In the genomic region with DNA sequence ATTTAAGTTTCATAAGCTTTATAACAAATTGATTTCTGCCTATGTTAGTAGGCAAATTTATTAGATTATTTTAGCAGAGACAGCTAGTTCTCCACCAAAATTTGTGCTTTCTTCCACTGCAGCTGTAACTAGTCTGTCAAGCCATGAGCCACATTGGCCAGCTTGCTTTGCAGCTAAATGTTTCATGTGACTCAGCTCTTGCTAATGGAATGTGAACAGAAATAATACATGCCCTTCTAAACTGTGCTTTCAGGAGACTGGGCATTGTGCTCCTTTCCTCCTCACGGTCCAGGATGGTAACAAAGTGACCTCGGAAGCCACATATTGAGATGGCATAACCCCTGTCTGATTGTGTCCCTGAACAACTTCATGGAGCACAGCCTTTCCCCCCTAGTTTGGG, we compare ENCODE assay signal across 14 cellular contexts. TPM values are rescaled to one million over a fixed set of nuclear protein-coding genes. Genes with fewer than 3 reads are reported as not detected.
DNase-seq lines count a peak whose midpoint lies in the region; ATAC-seq and TF ChIP-seq lines count a peak whose summit lies in the region.
"Had no signal": no experiment of that assay in that cellular context is flagged by ENCODE, and none has a peak within 500 bp of the region (broad histone marks: within the 10 kb centered on the region; RNA-seq: fewer than 3 reads in every experiment).

No MANE protein-coding gene starts in this region.

- H3K27me3 ChIP-seq in brain microvascular endothelial cell (replicated peaks), result no peaks in the 10 kb centered on the region
- H3K27me3 ChIP-seq in subcutaneous abdominal adipose tissue (ENCODE audit: control insufficient read depth in 5 of 5, insufficient read depth in 4 of 5, low read length in 5 of 5), result no peaks in the 10 kb centered on the region

- H3K4me3 ChIP-seq in brain microvascular endothelial cell (ENCODE audit: low read depth, low read length), result no peak overlapping the region
- H3K4me3 ChIP-seq in subcutaneous abdominal adipose tissue (ENCODE audit: low read depth in 1 of 5, low read length in 5 of 5), result no peak overlapping the region
- H3K4me3 ChIP-seq: GM12878 had no signal

- no peak overlapping the region for H3K9ac ChIP-seq in subcutaneous abdominal adipose tissue (ENCODE audit: low read length in 5 of 5)

- DNase-seq in HFFc6 (peak; percentile 61), brain microvascular endothelial cell (peak; percentile 63), hepatic stellate cell (ENCODE audit: low spot score) (peak; percentile 27)
- no peak for DNase-seq in activated T-cell treated with anti-CD3 and anti-CD28 coated beads, Interleukin-2, amount 50 U/mL, for 72 hours
- DNase-seq in activated naive CD4-positive, alpha-beta T cell treated with anti-CD3 and anti-CD28 coated beads, Interleukin-2, amount 10 ng/mL, durations not matched to agents 7 days and 5 days, result no peak
- DNase-seq: activated CD4-positive, alpha-beta memory T cell treated with anti-CD3 and anti-CD28 coated beads for 36 hours; activated naive CD4-positive, alpha-beta T cell; KG1; naive thymus-derived CD8-positive, alpha-beta T cell; NCI-H2171 treated with DMSO at 0.1 percent for 48 hours; stimulated activated CD4-positive, alpha-beta T cell treated with anti-CD3 and anti-CD28 coated beads, Interleukin-15, amount 100 ng/mL, for 24 hours had no signal

- no peaks in the 10 kb centered on the region for H3K36me3 ChIP-seq in brain microvascular endothelial cell (replicated peaks)
- H3K36me3 ChIP-seq in subcutaneous abdominal adipose tissue (ENCODE audit: control insufficient read depth in 5 of 5, insufficient read depth in 5 of 5, low read length in 5 of 5), result no peaks in the 10 kb centered on the region

- peak overlapping the region; percentile 30; the same call in 1 of the 2 replicates for H3K4me3 Mint-ChIP-seq in HFFc6
- no peak overlapping the region for H3K4me3 Mint-ChIP-seq in activated T-cell treated with anti-CD3 and anti-CD28 coated beads, Interleukin-2, amount 50 U/mL, for 72 hours
- H3K4me3 Mint-ChIP-seq in activated naive CD4-positive, alpha-beta T cell treated with anti-CD3 and anti-CD28 coated beads, Interleukin-2, amount 10 ng/mL, durations not matched to agents 7 days and 5 days, result no peak overlapping the region
- H3K4me3 Mint-ChIP-seq: activated CD4-positive, alpha-beta memory T cell treated with anti-CD3 and anti-CD28 coated beads for 36 hours; naive thymus-derived CD8-positive, alpha-beta T cell had no signal

- CTCF ChIA-PET in activated naive CD4-positive, alpha-beta T cell treated with anti-CD3 and anti-CD28 coated beads, Interleukin-2, amount 10 ng/mL, durations not matched to agents 7 days and 5 days (lab: Charles Lee), result no interaction called here

- peaks cover 22% of the 10 kb centered on the region for H3K4me1 Mint-ChIP-seq in HFFc6 (ENCODE audit: low read depth)
- no peaks in the 10 kb centered on the region for H3K4me1 Mint-ChIP-seq in activated T-cell treated with anti-CD3 and anti-CD28 coated beads, Interleukin-2, amount 50 U/mL, for 72 hours (ENCODE audit: low read depth)
- H3K4me1 Mint-ChIP-seq in activated naive CD4-positive, alpha-beta T cell treated with anti-CD3 and anti-CD28 coated beads, Interleukin-2, amount 10 ng/mL, durations not matched to agents 7 days and 5 days, result no peaks in the 10 kb centered on the region
- H3K4me1 Mint-ChIP-seq: naive thymus-derived CD8-positive, alpha-beta T cell had no signal

- H3K36me3 Mint-ChIP-seq in HFFc6 (ENCODE audit: low read depth), result no peaks in the 10 kb centered on the region
- H3K36me3 Mint-ChIP-seq in activated T-cell treated with anti-CD3 and anti-CD28 coated beads, Interleukin-2, amount 50 U/mL, for 72 hours (ENCODE audit: insufficient read depth in 2 of 2), result no peaks in the 10 kb centered on the region
- H3K36me3 Mint-ChIP-seq in activated naive CD4-positive, alpha-beta T cell treated with anti-CD3 and anti-CD28 coated beads, Interleukin-2, amount 10 ng/mL, durations not matched to agents 7 days and 5 days, result no peaks in the 10 kb centered on the region
- H3K36me3 Mint-ChIP-seq: activated CD4-positive, alpha-beta memory T cell treated with anti-CD3 and anti-CD28 coated beads for 36 hours; naive thymus-derived CD8-positive, alpha-beta T cell had no signal

- no peaks in the 10 kb centered on the region for H3K9me3 Mint-ChIP-seq in HFFc6
- no peaks in the 10 kb centered on the region for H3K9me3 Mint-ChIP-seq in activated T-cell treated with anti-CD3 and anti-CD28 coated beads, Interleukin-2, amount 50 U/mL, for 72 hours
- H3K9me3 Mint-ChIP-seq in activated naive CD4-positive, alpha-beta T cell treated with anti-CD3 and anti-CD28 coated beads, Interleukin-2, amount 10 ng/mL, durations not matched to agents 7 days and 5 days, result no peaks in the 10 kb centered on the region
- H3K9me3 Mint-ChIP-seq: activated CD4-positive, alpha-beta memory T cell treated with anti-CD3 and anti-CD28 coated beads for 36 hours; naive thymus-derived CD8-positive, alpha-beta T cell had no signal

- in situ Hi-C loops in brain microvascular endothelial cell (cut with HindIII; ENCODE audit: low pct_ligation_motif_present, low sequenced_read_pairs), result no loop called here

- peaks cover 0 to 28% (median 0%) of the 10 kb centered on the region in 5 donors for H3K4me1 ChIP-seq in subcutaneous abdominal adipose tissue (ENCODE audit: control insufficient read depth in 5 of 5, insufficient read depth in 5 of 5, low read length in 5 of 5)

- TF ChIP-seq CTCF in HFFc6 (IDR thresholded peaks at IDR 0.05) (no peak), brain microvascular endothelial cell (IDR thresholded peaks at IDR 0.05; ENCODE audit: low read depth, low read length, missing control alignments) (no peak)

- no peak overlapping the region for H3K27ac Mint-ChIP-seq in HFFc6
- H3K27ac Mint-ChIP-seq in activated T-cell treated with anti-CD3 and anti-CD28 coated beads, Interleukin-2, amount 50 U/mL, for 72 hours, result no peak overlapping the region
- H3K27ac Mint-ChIP-seq in activated naive CD4-positive, alpha-beta T cell treated with anti-CD3 and anti-CD28 coated beads, Interleukin-2, amount 10 ng/mL, durations not matched to agents 7 days and 5 days, result no peak overlapping the region
- H3K27ac Mint-ChIP-seq: activated CD4-positive, alpha-beta memory T cell treated with anti-CD3 and anti-CD28 coated beads for 36 hours had no signal

- H3K9me3 ChIP-seq in subcutaneous abdominal adipose tissue (ENCODE audit: control insufficient read depth in 5 of 5, low read length in 5 of 5), result no peaks in the 10 kb centered on the region

- peaks cover 4% of the 10 kb centered on the region for H3K27me3 Mint-ChIP-seq in HFFc6 (ENCODE audit: insufficient read depth)
- H3K27me3 Mint-ChIP-seq in activated T-cell treated with anti-CD3 and anti-CD28 coated beads, Interleukin-2, amount 50 U/mL, for 72 hours (ENCODE audit: low read depth), result peaks cover 35% of the 10 kb centered on the region
- peaks cover 26% of the 10 kb centered on the region for H3K27me3 Mint-ChIP-seq in activated naive CD4-positive, alpha-beta T cell treated with anti-CD3 and anti-CD28 coated beads, Interleukin-2, amount 10 ng/mL, durations not matched to agents 7 days and 5 days

- H3K27ac ChIP-seq in brain microvascular endothelial cell, result no peak overlapping the region
- H3K27ac ChIP-seq in subcutaneous abdominal adipose tissue (ENCODE audit: low read depth, low read length), result peak overlapping the region; percentile 5

- ATAC-seq in activated T-cell treated with anti-CD3 and anti-CD28 coated beads, Interleukin-2, amount 50 U/mL, for 72 hours (replicated peaks in 1 of 2), result no peak
- no peak for ATAC-seq in HG02885 (IDR thresholded peaks at IDR 0.05; ENCODE audit: poor library complexity, unreplicated experiment)
- ATAC-seq: GM12878; naive thymus-derived CD8-positive, alpha-beta T cell had no signal

RNA-seq across cellular contexts. Expression of a gene that starts 51.4 kb away (rescaled TPM):
- 100 to 1,000 TPM in 2 of 6 experiments, 10 to 100 TPM in 4; 72.4 to 113 (median 99.0) TPM for total RNA-seq in HFFc6 (2021; fragmentation: NEBNext Ultra II Directional; extraction: Animal tissue kit (Norgen Biotek cat#: 25700))
- total RNA-seq in activated T-cell treated with anti-CD3 and anti-CD28 coated beads, Interleukin-2, amount 50 U/mL, for 72 hours, result 10 to 100 TPM; 64.8 to 78.0 TPM

Comparison
In these comparisons a context has a peak if more than half of its experiments do, and no peak if none do; other contexts are left out.
1. DNase-seq: peak in HFFc6 (single experiment), brain microvascular endothelial cell (single experiment) and hepatic stellate cell (single experiment); none in activated T-cell treated with anti-CD3 and anti-CD28 coated beads, Interleukin-2, amount 50 U/mL, for 72 hours (0 of 2) and activated naive CD4-positive, alpha-beta T cell treated with anti-CD3 and anti-CD28 coated beads, Interleukin-2, amount 10 ng/mL, durations not matched to agents 7 days and 5 days (single experiment).